Comparison of ENCODE assay signal across 10 cellular contexts in the genomic region with DNA sequence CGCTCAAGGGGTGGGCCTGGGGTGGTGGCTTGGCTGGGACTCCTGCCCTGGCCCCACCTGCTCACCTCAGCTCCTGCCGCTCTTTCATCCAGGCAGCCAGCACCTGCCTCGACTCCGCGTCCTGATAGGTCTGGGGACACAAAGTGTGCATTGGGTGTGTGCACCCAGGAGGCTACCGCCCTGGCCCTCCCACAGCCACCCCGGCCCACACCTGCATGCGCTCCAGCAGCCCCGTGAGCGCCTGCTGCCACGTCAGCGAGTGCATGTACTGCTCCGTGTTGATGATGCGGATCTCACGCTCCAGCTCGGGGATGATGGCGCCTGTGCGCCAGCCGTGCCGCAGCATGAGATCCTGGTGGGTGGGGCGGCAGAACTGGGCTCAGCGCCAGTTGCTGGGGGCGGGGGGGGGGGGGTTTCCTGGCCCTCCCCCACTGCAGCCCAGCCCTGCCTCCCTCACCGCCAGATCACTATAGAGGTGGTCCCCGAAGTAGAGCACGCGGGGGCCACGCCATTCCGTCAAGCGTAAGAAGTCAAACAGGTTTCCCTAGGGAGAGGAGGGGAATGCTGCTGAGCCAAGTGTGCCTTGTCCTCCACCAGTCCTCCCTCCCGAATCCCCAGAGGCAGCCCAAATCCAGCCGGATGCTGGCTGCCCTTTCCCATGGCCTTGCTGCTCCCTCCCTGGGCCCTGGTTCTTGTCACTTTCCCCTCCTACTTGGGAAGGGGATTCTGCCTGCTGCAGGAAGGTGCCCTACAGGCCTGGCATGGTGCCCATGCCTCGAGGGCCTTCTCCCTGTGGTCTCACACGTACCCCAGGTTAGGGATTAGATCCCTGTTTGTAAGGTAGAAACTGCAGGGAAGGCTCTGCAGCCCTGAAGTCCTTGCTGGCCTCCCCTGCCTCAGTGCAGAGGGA. TPM values are rescaled to one million over a fixed set of nuclear protein-coding genes. Genes with fewer than 3 reads are reported as not detected.
DNase-seq lines count a peak whose midpoint lies in the region; ATAC-seq and TF ChIP-seq lines count a peak whose summit lies in the region.
"Had no signal": no experiment of that assay in that cellular context is flagged by ENCODE, and none has a peak within 500 bp of the region (broad histone marks: within the 10 kb centered on the region; RNA-seq: fewer than 3 reads in every experiment).

No MANE protein-coding gene starts in this region.

- H3K4me1 ChIP-seq in duodenal mucosa (ENCODE audit: control insufficient read depth in 1 of 2, insufficient read depth in 2 of 2, low read length in 2 of 2): no peaks in the 10 kb centered on the region
- peaks cover 0 to 44% (median 33%) of the 10 kb centered on the region in 4 donors for H3K4me1 ChIP-seq in tibial artery

- no peak overlapping the region for H3K9ac ChIP-seq in duodenal mucosa (ENCODE audit: low read depth in 1 of 2, low read length in 2 of 2)

- no peak for TF ChIP-seq CTCF in tibial artery (IDR thresholded peaks at IDR 0.05)

- peaks cover 0 to 22% of the 10 kb centered on the region in 2 donors for H3K36me3 ChIP-seq in duodenal mucosa (ENCODE audit: control insufficient read depth in 1 of 2, insufficient read depth in 2 of 2, low read length in 2 of 2)
- peaks cover 0 to 34% (median 27%) of the 10 kb centered on the region in 3 donors for H3K36me3 ChIP-seq in tibial artery

- DNase-seq in NCI-H510A (lab: John Stamatoyannopoulos, UW) (peak; percentile 70), left lobe of liver (ENCODE audit: low spot score) (no peak), tibial artery (peak in 1 of 2 donors; percentile 92), SKM-1 (lab: John Stamatoyannopoulos, UW; ENCODE audit: unreplicated experiment) (no peak), NCI-H2196 treated with DMSO at 0.1 percent for 48 hours (lab: John Stamatoyannopoulos, UW; ENCODE audit: unreplicated experiment) (no peak)
- DNase-seq: foreskin fibroblast, GOT3 had no signal

- H3K27me3 ChIP-seq in duodenal mucosa (ENCODE audit: control insufficient read depth in 1 of 2, insufficient read depth in 2 of 2, low read length in 2 of 2) (no peaks in the 10 kb centered on the region), tibial artery (no peaks in the 10 kb centered on the region)

- no peak overlapping the region for H3K4me3 ChIP-seq in duodenal mucosa (ENCODE audit: low read depth in 1 of 2, low read length in 2 of 2)
- peak overlapping the region in 1 of 2 donors; percentile 36 for H3K4me3 ChIP-seq in tibial artery

- H3K27ac ChIP-seq in duodenal mucosa (ENCODE audit: low read depth, low read length): peak overlapping the region; percentile 42
- peak overlapping the region; percentile 74 to 92 for H3K27ac ChIP-seq in tibial artery

- H3K9me3 ChIP-seq in duodenal mucosa (ENCODE audit: control insufficient read depth in 1 of 2, low read length in 2 of 2) (no peaks in the 10 kb centered on the region), tibial artery (no peaks in the 10 kb centered on the region)

- intact Hi-C loops in tibial artery (cut with DNase I; ENCODE audit: low total_unique reads): no loop called here

- ATAC-seq in left lobe of liver (peak; percentile 13), HG02852 (IDR thresholded peaks at IDR 0.05; ENCODE audit: unreplicated experiment) (no peak), HG02678 (IDR thresholded peaks at IDR 0.05; ENCODE audit: unreplicated experiment) (no peak)

RNA-seq across cellular contexts. Expression of gene NT5DC2, which starts 8.7 kb away (rescaled TPM):
- total RNA-seq in left lobe of liver: 4.1 TPM

RNA-seq across cellular contexts. Expression of gene UQCC5, which starts 11.4 kb away (rescaled TPM):
- total RNA-seq in left lobe of liver: 7.4 TPM

RNA-seq across cellular contexts. Expression of gene STAB1, which starts 29.9 kb away (rescaled TPM):
- total RNA-seq in left lobe of liver: 71.5 TPM
